ENCODE assay signal across 24 cellular contexts in genomic region chr1:42429623-42430022, GRCh38. TPM values are rescaled to one million over a fixed set of nuclear protein-coding genes. Genes with fewer than 3 reads are reported as not detected.
"Had no signal": no experiment of that assay in that cellular context is flagged by ENCODE, and none has a peak within 500 bp of the region (broad histone marks: within the 10 kb centered on the region; RNA-seq: fewer than 3 reads in every experiment).

No MANE protein-coding gene starts in this region.

- H3K4me2 ChIP-seq: smooth muscle cell had no signal

- ATAC-seq: activated CD4-positive, alpha-beta T cell treated with anti-CD3 and anti-CD28 coated beads for 36 hours; gastrocnemius medialis; left ventricle myocardium superior; natural killer cell; pancreas; sciatic nerve; upper lobe of right lung; WTC11 had no signal

- H3K4me1 Mint-ChIP-seq: activated CD4-positive, alpha-beta T cell treated with anti-CD3 and anti-CD28 coated beads for 36 hours; memory B cell had no signal

- H3K27me3 ChIP-seq: brain microvascular endothelial cell, dorsolateral prefrontal cortex, gastrocnemius medialis, pancreas, stomach, testis, upper lobe of right lung had no signal

- H3K4me3 ChIP-seq: dorsolateral prefrontal cortex, gastrocnemius medialis, pancreas, smooth muscle cell, stomach, testis, upper lobe of right lung had no signal

- H3K27ac ChIP-seq: brain microvascular endothelial cell, dorsolateral prefrontal cortex, gastrocnemius medialis, pancreas, stomach, testis, upper lobe of right lung had no signal

- H3K4me1 ChIP-seq: gastrocnemius medialis, pancreas, stomach, upper lobe of right lung had no signal

- H3K36me3 ChIP-seq: brain microvascular endothelial cell, gastrocnemius medialis, pancreas, stomach, upper lobe of right lung had no signal

- H3K9me3 Mint-ChIP-seq: activated naive CD8-positive, alpha-beta T cell treated with anti-CD3 and anti-CD28 coated beads, Interleukin-2, amount 10 ng/mL, durations not matched to agents 7 days and 5 days; activated T-helper 1 cell treated with anti-CD3 and anti-CD28 coated beads, Interleukin-12 subunit alpha, Interleukin-12 subunit beta, Interleukin-2, Interleukin-4 antibody, amounts not matched to agents 30 ng/mL and 10 ng/mL and 1 ng/mL, durations not matched to agents 14 hours and 24 hours and 36 hours; memory B cell; natural killer cell had no signal

- H3K4me3 Mint-ChIP-seq: activated CD4-positive, alpha-beta T cell treated with anti-CD3 and anti-CD28 coated beads for 36 hours; activated naive CD8-positive, alpha-beta T cell treated with anti-CD3 and anti-CD28 coated beads, Interleukin-2, amount 10 ng/mL, durations not matched to agents 7 days and 5 days; activated T-helper 1 cell treated with anti-CD3 and anti-CD28 coated beads, Interleukin-12 subunit alpha, Interleukin-12 subunit beta, Interleukin-2, Interleukin-4 antibody, amounts not matched to agents 30 ng/mL and 10 ng/mL and 1 ng/mL, durations not matched to agents 14 hours and 24 hours and 36 hours; memory B cell; natural killer cell; WTC11 had no signal

- DNase-seq: activated CD4-positive, alpha-beta T cell treated with anti-CD3 and anti-CD28 coated beads for 36 hours; activated CD4-positive, alpha-beta T cell treated with anti-CD3 and anti-CD28 coated beads, Interleukin-2, amount 50 U/mL, for 48 hours; activated naive CD4-positive, alpha-beta T cell; activated naive CD8-positive, alpha-beta T cell treated with anti-CD3 and anti-CD28 coated beads, Interleukin-2, amount 10 ng/mL, durations not matched to agents 7 days and 5 days; activated T-cell treated with anti-CD3 and anti-CD28 coated beads for 4 hours; brain microvascular endothelial cell; central memory CD4-positive, alpha-beta T cell; dorsolateral prefrontal cortex; gastrocnemius medialis; head of caudate nucleus; kidney glomerular epithelial cell; left ventricle myocardium superior; natural killer cell; pancreas; stimulated activated CD4-positive, alpha-beta T cell treated with anti-CD3 and anti-CD28 coated beads, Interleukin-4, amount 100 ng/mL, for 1 hour; stomach; T-helper 2 cell; testis; upper lobe of right lung had no signal

- H3K9me3 ChIP-seq: gastrocnemius medialis, pancreas, stomach, testis, upper lobe of right lung had no signal

- H3K36me3 Mint-ChIP-seq: activated naive CD8-positive, alpha-beta T cell treated with anti-CD3 and anti-CD28 coated beads, Interleukin-2, amount 10 ng/mL, durations not matched to agents 7 days and 5 days; memory B cell; natural killer cell; WTC11 had no signal

- H3K27ac Mint-ChIP-seq: activated CD4-positive, alpha-beta T cell treated with anti-CD3 and anti-CD28 coated beads for 36 hours; activated naive CD8-positive, alpha-beta T cell treated with anti-CD3 and anti-CD28 coated beads, Interleukin-2, amount 10 ng/mL, durations not matched to agents 7 days and 5 days; activated T-helper 1 cell treated with anti-CD3 and anti-CD28 coated beads, Interleukin-12 subunit alpha, Interleukin-12 subunit beta, Interleukin-2, Interleukin-4 antibody, amounts not matched to agents 30 ng/mL and 10 ng/mL and 1 ng/mL, durations not matched to agents 14 hours and 24 hours and 36 hours; memory B cell; natural killer cell; WTC11 had no signal

RNA-seq across cellular contexts. Expression of gene ZMYND12, which starts 26.2 kb away (rescaled TPM):
- total RNA-seq: activated T-helper 1 cell treated with anti-CD3 and anti-CD28 coated beads, Interleukin-12 subunit alpha, Interleukin-12 subunit beta, Interleukin-2, Interleukin-4 antibody, amounts not matched to agents 30 ng/mL and 10 ng/mL and 1 ng/mL, durations not matched to agents 14 hours and 24 hours and 36 hours had no signal
